30 cellular contexts compared by ENCODE assay signal in the genomic region with DNA sequence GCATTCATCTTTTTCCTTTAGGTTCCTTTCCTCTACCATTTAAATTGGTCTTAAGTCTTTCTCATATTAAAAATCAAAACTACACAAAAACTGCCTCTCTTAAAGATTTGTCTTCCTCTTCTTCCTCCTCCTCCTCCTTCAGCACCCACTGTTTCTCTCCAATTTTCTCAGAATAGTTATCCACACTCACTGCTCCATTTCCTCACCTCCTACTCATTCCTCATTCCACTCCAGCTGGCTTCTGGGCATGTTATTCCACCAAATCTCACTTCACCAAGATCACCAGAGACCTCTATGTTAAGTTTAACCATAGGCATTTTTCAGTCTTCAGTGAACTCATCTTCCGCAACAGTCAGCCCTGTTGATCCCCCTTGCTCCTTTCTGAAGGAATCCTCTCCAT.
"Had no signal": no experiment of that assay in that cellular context is flagged by ENCODE, and none has a peak within 500 bp of the region (broad histone marks: within the 10 kb centered on the region; RNA-seq: fewer than 3 reads in every experiment).

No MANE protein-coding gene starts in this region.

- ATAC-seq: heart left ventricle; left colon; left lung; lower lobe of right lung; psoas muscle; right cardiac atrium; sciatic nerve; stimulated activated naive B cell treated with anti-CD40 and anti-IgM and Interleukin-4, amounts not matched to agents 10 μg/mL and 1 μg/mL and 100 μg/mL, for 72 hours; stimulated activated naive CD8-positive, alpha-beta T cell treated with anti-CD3 and anti-CD28 coated beads, Interleukin-15, Interleukin-2, amounts not matched to agents 100 U/mL and 50 U/mL, for 24 hours; upper lobe of right lung had no signal

- H3K4me1 ChIP-seq: heart left ventricle, left lung, lower lobe of right lung, parathyroid adenoma, psoas muscle, stomach, suprapubic skin, tibial artery, upper lobe of right lung had no signal

- H3K36me3 ChIP-seq: heart left ventricle, left lung, lower lobe of right lung, stomach, suprapubic skin, thoracic aorta, tibial artery, upper lobe of right lung had no signal

- DNase-seq: heart left ventricle; immature natural killer cell; kidney; left colon; left lung; lower lobe of right lung; mammary epithelial cell; mesenchymal stem cell; naive B cell; natural killer cell; nephron progenitor cell; nucleus accumbens; psoas muscle; right cardiac atrium; stimulated activated CD4-positive, alpha-beta T cell treated with anti-CD3 and anti-CD28 coated beads, Interleukin-12 subunit alpha, Interleukin-12 subunit beta, amount 100 ng/mL, for 4 hours; stimulated activated CD4-positive, alpha-beta T cell treated with anti-CD3 and anti-CD28 coated beads, Interleukin-15, amount 100 ng/mL, for 24 hours; stimulated activated CD4-positive, alpha-beta T cell treated with anti-CD3 and anti-CD28 coated beads, Interleukin-2, amount 100 ng/mL, for 24 hours; stimulated activated CD4-positive, alpha-beta T cell treated with anti-CD3 and anti-CD28 coated beads, Interleukin-4, amount 100 ng/mL, for 1 hour; stimulated activated naive B cell treated with anti-CD40 and anti-IgM and Interleukin-4, amounts not matched to agents 10 μg/mL and 1 μg/mL and 100 μg/mL, for 72 hours; stimulated activated naive CD8-positive, alpha-beta T cell treated with anti-CD3 and anti-CD28 coated beads, Interleukin-15, Interleukin-2, amounts not matched to agents 100 U/mL and 50 U/mL, for 24 hours; stomach; tibial artery; trophoblast cell; upper lobe of right lung had no signal

- H3K36me3 Mint-ChIP-seq: immature natural killer cell; mesothelial cell of epicardium; naive B cell; stimulated activated naive B cell treated with anti-CD40 and anti-IgM and Interleukin-4, amounts not matched to agents 10 μg/mL and 1 μg/mL and 100 μg/mL, for 72 hours had no signal

- H3K27ac Mint-ChIP-seq: immature natural killer cell; mesothelial cell of epicardium; naive B cell; natural killer cell; nephron progenitor cell; stimulated activated naive B cell treated with anti-CD40 and anti-IgM and Interleukin-4, amounts not matched to agents 10 μg/mL and 1 μg/mL and 100 μg/mL, for 72 hours had no signal

- H2AFZ ChIP-seq: parathyroid adenoma had no signal

- H3K9me3 ChIP-seq: heart left ventricle, left lung, lower lobe of right lung, psoas muscle, suprapubic skin, thoracic aorta, tibial artery, upper lobe of right lung had no signal

- H3K27me3 ChIP-seq: heart left ventricle, left lung, suprapubic skin, tibial artery, upper lobe of right lung had no signal

- H3K4me1 Mint-ChIP-seq: immature natural killer cell; mesothelial cell of epicardium; naive B cell; natural killer cell; stimulated activated naive B cell treated with anti-CD40 and anti-IgM and Interleukin-4, amounts not matched to agents 10 μg/mL and 1 μg/mL and 100 μg/mL, for 72 hours had no signal

- H3K4me3 ChIP-seq: heart left ventricle, left lung, lower lobe of right lung, psoas muscle, skin epidermis, stomach, suprapubic skin, thoracic aorta, tibial artery, upper lobe of right lung had no signal

- H3K9ac ChIP-seq: parathyroid adenoma had no signal

- H3K9me3 Mint-ChIP-seq: mesothelial cell of epicardium; nephron progenitor cell; stimulated activated naive B cell treated with anti-CD40 and anti-IgM and Interleukin-4, amounts not matched to agents 10 μg/mL and 1 μg/mL and 100 μg/mL, for 72 hours had no signal

- H3K4me3 Mint-ChIP-seq: immature natural killer cell; mesothelial cell of epicardium; naive B cell; natural killer cell; nephron progenitor cell; stimulated activated naive B cell treated with anti-CD40 and anti-IgM and Interleukin-4, amounts not matched to agents 10 μg/mL and 1 μg/mL and 100 μg/mL, for 72 hours had no signal

- H3K27ac ChIP-seq: heart left ventricle, left lung, lower lobe of right lung, parathyroid adenoma, psoas muscle, skin epidermis, stomach, suprapubic skin, thoracic aorta, tibial artery, upper lobe of right lung had no signal
